In genomic region chr9:13841801-13842462, GRCh38 we compare ENCODE assay signal across 14 cellular contexts.
DNase-seq lines count a peak whose midpoint lies in the region; ATAC-seq and TF ChIP-seq lines count a peak whose summit lies in the region.
"Had no signal": no experiment of that assay in that cellular context is flagged by ENCODE, and none has a peak within 500 bp of the region (broad histone marks: within the 10 kb centered on the region; RNA-seq: fewer than 3 reads in every experiment).

No MANE protein-coding gene starts in this region.

- BruUV-seq in OCI-LY7 (replicated peaks; lab: Mats Ljungman, UMichigan), result no TSS peak

- no peak for TF ChIP-seq CTCF in 22Rv1 (IDR thresholded peaks at IDR 0.05)
- no peak for TF ChIP-seq CTCF in left ventricle myocardium inferior (IDR thresholded peaks at IDR 0.05; ENCODE audit: borderline replicate concordance)
- no peak for TF ChIP-seq CTCF in OCI-LY7 (conservative IDR thresholded peaks at IDR 0.05; ENCODE audit: low read length)
- no peak for TF ChIP-seq CTCF in transverse colon (IDR thresholded peaks at IDR 0.05)

- H3K9me3 ChIP-seq in left ventricle myocardium inferior (replicated peaks) (peaks cover 15% of the 10 kb centered on the region), OCI-LY7 (ENCODE audit: low read length) (no peaks in the 10 kb centered on the region), transverse colon (peaks cover 0 to 5% of the 10 kb centered on the region in 2 donors)
- H3K9me3 ChIP-seq: uterus had no signal

- H3K4me1 ChIP-seq in left ventricle myocardium inferior, result peaks cover 17% of the 10 kb centered on the region
- no peaks in the 10 kb centered on the region for H3K4me1 ChIP-seq in OCI-LY7 (ENCODE audit: insufficient read depth, low read length, poor library complexity, severe bottlenecking)
- H3K4me1 ChIP-seq in transverse colon, result no peaks in the 10 kb centered on the region
- H3K4me1 ChIP-seq: uterus had no signal

- H3K36me3 ChIP-seq in left ventricle myocardium inferior, result no peaks in the 10 kb centered on the region
- H3K36me3 ChIP-seq in OCI-LY7 (ENCODE audit: insufficient read depth, low read length), result no peaks in the 10 kb centered on the region
- H3K36me3 ChIP-seq in transverse colon, result no peaks in the 10 kb centered on the region
- H3K36me3 ChIP-seq: uterus, WERI-Rb-1 had no signal

- H3K4me3 ChIP-seq in left ventricle myocardium inferior, result peak overlapping the region; percentile 11
- H3K4me3 ChIP-seq in OCI-LY7 (ENCODE audit: low read depth, low read length, poor library complexity, severe bottlenecking), result no peak overlapping the region
- no peak overlapping the region for H3K4me3 ChIP-seq in transverse colon
- H3K4me3 ChIP-seq: uterus had no signal

- CTCF ChIA-PET in OCI-LY7 (lab: Charles Lee; ENCODE audit: unreplicated experiment), result no interaction called here

- H4K20me1 ChIP-seq in OCI-LY7 (ENCODE audit: insufficient read depth, low read length), result no peaks in the 10 kb centered on the region

- DNase-seq in NCI-H1436 (lab: John Stamatoyannopoulos, UW), result peak; percentile 69
- DNase-seq in NCI-H748 (lab: John Stamatoyannopoulos, UW; ENCODE audit: unreplicated experiment), result peak; percentile 93
- no peak for DNase-seq in left ventricle myocardium inferior
- DNase-seq in OCI-LY7 (ENCODE audit: low spot score), result no peak
- DNase-seq in transverse colon, result no peak
- DNase-seq: DND-41, NCI-H524 treated with DMSO at 0.1 percent for 48 hours, posterior cingulate gyrus, uterus, WERI-Rb-1 had no signal

- POLR2A ChIA-PET in OCI-LY7 (lab: Charles Lee), result interaction anchor here (0.5 to 1.2 kb wide), 3 partner anchors 22 to 919 kb away, joined by 3 to 5 read pairs (median 4); no protein-coding TSS in a partner anchor

- H3K27me3 ChIP-seq in left ventricle myocardium inferior (ENCODE audit: low read depth) (no peaks in the 10 kb centered on the region), transverse colon (no peaks in the 10 kb centered on the region)
- H3K27me3 ChIP-seq: uterus had no signal

- WGBS in transverse colon (ENCODE audit: low coverage in 1 of 2), 2 donors, result 58 to 67% methylated on average over 3 to 5 of the region's 5 CpGs

- H3K9me2 ChIP-seq in OCI-LY7 (ENCODE audit: insufficient read depth, low read length), result no peaks in the 10 kb centered on the region; the same call in 1 of the 2 replicates

- H3K27ac ChIP-seq in 22Rv1 (peak overlapping the region; percentile 40), left ventricle myocardium inferior (replicated peaks) (peak overlapping the region; percentile 81), OCI-LY7 (ENCODE audit: low read depth, low read length, poor library complexity, severe bottlenecking) (no peak overlapping the region), transverse colon (no peak overlapping the region)
- H3K27ac ChIP-seq: KMS-11, uterus, WERI-Rb-1 had no signal

- H3K4me2 ChIP-seq in OCI-LY7 (ENCODE audit: low read length), result no peak overlapping the region
- H3K4me2 ChIP-seq: KMS-11 had no signal

- no peak for TF ChIP-seq EP300 in transverse colon (IDR thresholded peaks at IDR 0.05; ENCODE audit: low read depth)

- in situ Hi-C loops in transverse colon (cut with MboI; ENCODE audit: low pct_ligation_motif_present in 1 of 4, low pct_unique_long_range_greater_than_20kb in 1 of 4, low sequenced_read_pairs in 3 of 4), result no loop called here

- ATAC-seq in GM21423 (IDR thresholded peaks at IDR 0.05; ENCODE audit: unreplicated experiment), result no peak
- no peak for ATAC-seq in HG02588 (IDR thresholded peaks at IDR 0.05; ENCODE audit: unreplicated experiment)

- H3K79me2 ChIP-seq in OCI-LY7 (ENCODE audit: insufficient read depth, low read depth, low read length), result no peaks in the 10 kb centered on the region

- no peak overlapping the region for H2AFZ ChIP-seq in OCI-LY7 (ENCODE audit: low read length)

- intact Hi-C loops in left ventricle myocardium inferior (cut with micrococcal nuclease) (no loop called here), OCI-LY7 (cut with micrococcal nuclease; ENCODE audit: unreplicated experiment) (no loop called here), transverse colon (cut with DNase I; ENCODE audit: low total_unique reads) (no loop called here)

- no peak for TF ChIP-seq POLR2A in transverse colon (IDR thresholded peaks at IDR 0.05)

Comparison
In these comparisons a context has a peak if more than half of its experiments do, and no peak if none do; other contexts are left out.
1. H3K27ac ChIP-seq: peak in 22Rv1 (single experiment) and left ventricle myocardium inferior (single experiment); none in OCI-LY7 (single experiment) and transverse colon (0 of 4).
2. DNase-seq: peak in NCI-H1436 (single experiment) and NCI-H748 (single experiment); none in left ventricle myocardium inferior (single experiment), OCI-LY7 (single experiment) and transverse colon (single experiment).